In the genomic region with DNA sequence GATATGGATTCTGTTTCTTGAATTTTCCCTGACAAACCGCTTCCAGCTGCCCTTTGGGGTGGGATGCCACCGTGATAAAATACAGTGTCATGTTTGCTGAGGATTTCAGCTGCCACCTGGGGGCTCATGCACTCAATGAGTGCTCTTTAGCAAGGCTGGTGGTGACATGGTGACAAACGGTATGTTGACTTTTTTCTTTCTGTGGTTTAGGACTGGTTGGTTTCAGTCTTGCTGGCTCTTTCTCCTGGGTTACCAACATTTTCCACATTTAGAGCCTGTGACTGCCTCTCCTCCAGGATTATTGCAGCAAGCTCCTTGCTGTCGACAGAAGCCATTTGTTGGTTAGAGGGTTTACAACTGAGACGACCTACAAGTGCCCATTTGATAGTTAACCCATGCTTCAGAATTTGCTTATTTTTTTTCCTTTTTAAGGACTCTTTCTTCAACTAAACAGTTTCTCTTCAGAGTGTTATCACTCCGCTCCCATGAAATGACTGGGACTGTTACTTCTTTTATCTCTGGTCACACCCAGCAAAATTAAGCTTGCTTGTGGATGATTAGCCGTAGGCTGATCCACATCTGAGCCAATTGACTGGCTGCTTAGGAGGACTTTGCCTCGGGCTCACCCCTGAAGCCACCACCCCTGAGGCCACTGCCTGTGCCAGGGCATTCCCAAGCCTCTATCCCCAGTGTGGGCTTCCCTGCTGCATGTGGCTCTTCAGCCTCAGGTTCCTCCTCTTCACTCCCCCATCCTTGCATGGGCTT, we compare ENCODE assay signal across 8 cellular contexts. TPM values are rescaled to one million over a fixed set of nuclear protein-coding genes. Genes with fewer than 3 reads are reported as not detected.
A peak's percentile ranks its signal among the peaks of the same experiment; 100 is the strongest.
DNase-seq lines count a peak whose midpoint lies in the region; ATAC-seq and TF ChIP-seq lines count a peak whose summit lies in the region.

No MANE protein-coding gene starts in this region.

- no peak for TF ChIP-seq POLR2A in NB4 (IDR thresholded peaks at IDR 0.05; ENCODE audit: extremely low read depth, insufficient read length)

- in situ Hi-C loops in astrocyte of the spinal cord (cut with HindIII; ENCODE audit: low sequenced_read_pairs): no loop called here
- in situ Hi-C loops in ACHN (cut with HindIII; ENCODE audit: low pct_ligation_motif_present, low pct_unique_long_range_greater_than_20kb, low sequenced_read_pairs): no loop called here

- no TSS peak for BruUV-seq in MCF 10A (replicated peaks; lab: Mats Ljungman, UMichigan)

- H3K9me3 Mint-ChIP-seq in activated CD8-positive, alpha-beta T cell treated with anti-CD3 and anti-CD28 coated beads for 36 hours: no peaks in the 10 kb centered on the region
- H3K9me3 Mint-ChIP-seq in activated CD8-positive, alpha-beta T cell treated with anti-CD3 and anti-CD28 coated beads, Interleukin-2, amount 10 ng/mL, durations not matched to agents 7 days and 5 days (ENCODE audit: insufficient read depth): no peaks in the 10 kb centered on the region
- H3K9me3 Mint-ChIP-seq in MCF 10A (ENCODE audit: unreplicated experiment): no peaks in the 10 kb centered on the region

- H3K4me3 ChIP-seq in NB4 (ENCODE audit: low read depth, low read length): no peak overlapping the region
- H3K4me3 ChIP-seq in astrocyte of the spinal cord (ENCODE audit: low read depth, low read length): no peak overlapping the region

- TF ChIP-seq CTCF in activated CD8-positive, alpha-beta T cell treated with anti-CD3 and anti-CD28 coated beads for 36 hours (IDR thresholded peaks at IDR 0.05): no peak
- TF ChIP-seq CTCF in NB4 (IDR thresholded peaks at IDR 0.05; ENCODE audit: low read depth, low read length) (no peak), astrocyte of the spinal cord (IDR thresholded peaks at IDR 0.05; ENCODE audit: low read depth, low read length) (no peak), MCF 10A (IDR thresholded peaks at IDR 0.05; ENCODE audit: unreplicated experiment) (no peak)

- peaks cover 11% of the 10 kb centered on the region for H3K27me3 Mint-ChIP-seq in activated CD8-positive, alpha-beta T cell treated with anti-CD3 and anti-CD28 coated beads for 36 hours
- H3K27me3 Mint-ChIP-seq in activated CD8-positive, alpha-beta T cell treated with anti-CD3 and anti-CD28 coated beads, Interleukin-2, amount 10 ng/mL, durations not matched to agents 7 days and 5 days (ENCODE audit: low read depth): peaks cover 6% of the 10 kb centered on the region
- no peaks in the 10 kb centered on the region for H3K27me3 Mint-ChIP-seq in MCF 10A (ENCODE audit: insufficient read depth, unreplicated experiment)

- no peak overlapping the region for H3K27ac Mint-ChIP-seq in activated CD8-positive, alpha-beta T cell treated with anti-CD3 and anti-CD28 coated beads for 36 hours
- H3K27ac Mint-ChIP-seq in activated CD8-positive, alpha-beta T cell treated with anti-CD3 and anti-CD28 coated beads, Interleukin-2, amount 10 ng/mL, durations not matched to agents 7 days and 5 days: no peak overlapping the region
- no peak overlapping the region for H3K27ac Mint-ChIP-seq in MCF 10A (ENCODE audit: low read depth, unreplicated experiment)

- peak; percentile 79 for ATAC-seq in activated CD8-positive, alpha-beta T cell treated with anti-CD3 and anti-CD28 coated beads for 36 hours
- no peak for ATAC-seq in activated CD8-positive, alpha-beta T cell treated with anti-CD3 and anti-CD28 coated beads, Interleukin-2, amount 10 ng/mL, durations not matched to agents 7 days and 5 days
- ATAC-seq in stimulated activated naive CD8-positive, alpha-beta T cell treated with anti-CD3 and anti-CD28 coated beads, Interleukin-15, Interleukin-2, amounts not matched to agents 100 U/mL and 50 U/mL, for 24 hours: peak; percentile 93

- intact Hi-C loops in activated CD8-positive, alpha-beta T cell treated with anti-CD3 and anti-CD28 coated beads for 36 hours (cut with micrococcal nuclease): no loop called here
- intact Hi-C loops in MCF 10A (cut with micrococcal nuclease): no loop called here

- peak; percentile 44 for DNase-seq in activated CD8-positive, alpha-beta T cell treated with anti-CD3 and anti-CD28 coated beads for 36 hours
- no peak for DNase-seq in activated CD8-positive, alpha-beta T cell treated with anti-CD3 and anti-CD28 coated beads, Interleukin-2, amount 10 ng/mL, durations not matched to agents 7 days and 5 days
- DNase-seq in NB4 (ENCODE audit: low read depth) (peak; percentile 56), astrocyte of the spinal cord (ENCODE audit: low read depth, low spot score) (peak; percentile 7), MCF 10A (ENCODE audit: unreplicated experiment) (no peak), ACHN (no peak), Ammon's horn (ENCODE audit: low spot score) (no peak)
- peak; percentile 25 for DNase-seq in stimulated activated naive CD8-positive, alpha-beta T cell treated with anti-CD3 and anti-CD28 coated beads, Interleukin-15, Interleukin-2, amounts not matched to agents 100 U/mL and 50 U/mL, for 24 hours

- CTCF ChIA-PET in activated CD8-positive, alpha-beta T cell treated with anti-CD3 and anti-CD28 coated beads for 36 hours (lab: Charles Lee): interaction anchor here (1.5 kb wide), 2 partner anchors 12 to 62 kb away, joined by 4 read pairs; no protein-coding TSS in a partner anchor
- CTCF ChIA-PET in activated CD8-positive, alpha-beta T cell treated with anti-CD3 and anti-CD28 coated beads, Interleukin-2, amount 10 ng/mL, durations not matched to agents 7 days and 5 days (lab: Charles Lee): interaction anchor here (1.4 kb wide), 1 partner anchor 208 kb away, joined by 4 read pairs; no protein-coding TSS in a partner anchor
- CTCF ChIA-PET in MCF 10A (lab: Yijun Ruan, JAX): no interaction called here

- H3K36me3 Mint-ChIP-seq in activated CD8-positive, alpha-beta T cell treated with anti-CD3 and anti-CD28 coated beads for 36 hours (ENCODE audit: low read depth): no peaks in the 10 kb centered on the region
- H3K36me3 Mint-ChIP-seq in activated CD8-positive, alpha-beta T cell treated with anti-CD3 and anti-CD28 coated beads, Interleukin-2, amount 10 ng/mL, durations not matched to agents 7 days and 5 days (ENCODE audit: low read depth): no peaks in the 10 kb centered on the region
- no peaks in the 10 kb centered on the region for H3K36me3 Mint-ChIP-seq in MCF 10A (ENCODE audit: insufficient read depth, unreplicated experiment)

- H3K4me3 Mint-ChIP-seq in activated CD8-positive, alpha-beta T cell treated with anti-CD3 and anti-CD28 coated beads for 36 hours: no peak overlapping the region
- H3K4me3 Mint-ChIP-seq in activated CD8-positive, alpha-beta T cell treated with anti-CD3 and anti-CD28 coated beads, Interleukin-2, amount 10 ng/mL, durations not matched to agents 7 days and 5 days: no peak overlapping the region
- no peak overlapping the region for H3K4me3 Mint-ChIP-seq in MCF 10A (ENCODE audit: unreplicated experiment)

- POLR2A ChIA-PET in activated CD8-positive, alpha-beta T cell treated with anti-CD3 and anti-CD28 coated beads for 36 hours (lab: Charles Lee): no interaction called here
- POLR2A ChIA-PET in activated CD8-positive, alpha-beta T cell treated with anti-CD3 and anti-CD28 coated beads, Interleukin-2, amount 10 ng/mL, durations not matched to agents 7 days and 5 days (lab: Charles Lee): no interaction called here
- POLR2A ChIA-PET in MCF 10A (lab: Yijun Ruan, JAX): no interaction called here

- H3K4me1 Mint-ChIP-seq in activated CD8-positive, alpha-beta T cell treated with anti-CD3 and anti-CD28 coated beads for 36 hours (ENCODE audit: low read depth): peaks cover 12% of the 10 kb centered on the region
- peaks cover 4% of the 10 kb centered on the region for H3K4me1 Mint-ChIP-seq in activated CD8-positive, alpha-beta T cell treated with anti-CD3 and anti-CD28 coated beads, Interleukin-2, amount 10 ng/mL, durations not matched to agents 7 days and 5 days (ENCODE audit: low read depth)
- H3K4me1 Mint-ChIP-seq in MCF 10A (ENCODE audit: insufficient read depth, unreplicated experiment): peaks cover 5% of the 10 kb centered on the region

RNA-seq across cellular contexts. Expression of a gene that starts 48.4 kb away (rescaled TPM):
- total RNA-seq in activated CD8-positive, alpha-beta T cell treated with anti-CD3 and anti-CD28 coated beads for 36 hours: 10 to 100 TPM; 31.1 to 31.2 TPM
- 10 to 100 TPM; 32.5 to 36.3 TPM for total RNA-seq in activated CD8-positive, alpha-beta T cell treated with anti-CD3 and anti-CD28 coated beads, Interleukin-2, amount 10 ng/mL, durations not matched to agents 7 days and 5 days
- total RNA-seq in MCF 10A (2022): 48.9 and 56.8 TPM in 2 replicates

Comparison
In these comparisons a context has a peak if more than half of its experiments do, and no peak if none do; other contexts are left out.
1. DNase-seq: peak in activated CD8-positive, alpha-beta T cell treated with anti-CD3 and anti-CD28 coated beads for 36 hours (single experiment), NB4 (single experiment), astrocyte of the spinal cord (single experiment) and stimulated activated naive CD8-positive, alpha-beta T cell treated with anti-CD3 and anti-CD28 coated beads, Interleukin-15, Interleukin-2, amounts not matched to agents 100 U/mL and 50 U/mL, for 24 hours (single experiment); none in activated CD8-positive, alpha-beta T cell treated with anti-CD3 and anti-CD28 coated beads, Interleukin-2, amount 10 ng/mL, durations not matched to agents 7 days and 5 days (single experiment), MCF 10A (single experiment), ACHN (single experiment) and Ammon's horn (single experiment).